Comparison of ENCODE assay signal across 11 cellular contexts in genomic region chr6:53119772-53120409, GRCh38. TPM values are rescaled to one million over a fixed set of nuclear protein-coding genes. Genes with fewer than 3 reads are reported as not detected.
DNase-seq lines count a peak whose midpoint lies in the region; ATAC-seq and TF ChIP-seq lines count a peak whose summit lies in the region.
"Had no signal": no experiment of that assay in that cellular context is flagged by ENCODE, and none has a peak within 500 bp of the region (broad histone marks: within the 10 kb centered on the region; RNA-seq: fewer than 3 reads in every experiment).

No MANE protein-coding gene starts in this region.

- peak overlapping the region; percentile 88 for H3K27ac ChIP-seq in C4-2B
- H3K27ac ChIP-seq in brain microvascular endothelial cell = no peak overlapping the region
- H3K27ac ChIP-seq in left lung = no peak overlapping the region
- H3K27ac ChIP-seq: coronary artery had no signal

- intact Hi-C loops in left lung (cut with DNase I) = no loop called here

- peak; percentile 24 for ATAC-seq in left lung

- TF ChIP-seq CTCF in C4-2B (conservative IDR thresholded peaks at IDR 0.05) (no peak), brain microvascular endothelial cell (IDR thresholded peaks at IDR 0.05; ENCODE audit: low read depth, low read length, missing control alignments) (no peak), left lung (IDR thresholded peaks at IDR 0.05) (no peak)

- no peak overlapping the region for H3K4me3 ChIP-seq in brain microvascular endothelial cell (ENCODE audit: low read depth, low read length)
- H3K4me3 ChIP-seq in left lung = no peak overlapping the region
- H3K4me3 ChIP-seq: coronary artery had no signal

- no peaks in the 10 kb centered on the region for H3K4me1 ChIP-seq in left lung

- no peaks in the 10 kb centered on the region for H3K9me3 ChIP-seq in left lung

- DNase-seq in MV-4-11 (lab: John Stamatoyannopoulos, UW) = peak; percentile 14
- DNase-seq in brain microvascular endothelial cell = peak; percentile 57
- no peak for DNase-seq in left lung
- no peak for DNase-seq in activated CD8-positive, alpha-beta memory T cell treated with anti-CD3 and anti-CD28 coated beads for 24 hours
- DNase-seq in cerebellar cortex (ENCODE audit: low spot score) = no peak
- DNase-seq in stimulated activated CD4-positive, alpha-beta T cell treated with anti-CD3 and anti-CD28 coated beads, Interleukin-2, amount 100 ng/mL, for 48 hours = no peak
- DNase-seq in SIG-M5 treated with dmso at 0.1 percent for 504 hours (lab: John Stamatoyannopoulos, UW; ENCODE audit: unreplicated experiment) = no peak
- DNase-seq: activated CD4-positive, alpha-beta memory T cell treated with anti-CD3 and anti-CD28 coated beads, Interleukin-2, amount 10 ng/mL, durations not matched to agents 7 days and 5 days; DND-41 had no signal

- H3K27me3 ChIP-seq in brain microvascular endothelial cell (replicated peaks) = no peaks in the 10 kb centered on the region
- no peaks in the 10 kb centered on the region for H3K27me3 ChIP-seq in left lung

- no peaks in the 10 kb centered on the region for H3K36me3 ChIP-seq in brain microvascular endothelial cell (replicated peaks)
- no peaks in the 10 kb centered on the region for H3K36me3 ChIP-seq in left lung

- in situ Hi-C loops in brain microvascular endothelial cell (cut with HindIII; ENCODE audit: low pct_ligation_motif_present, low sequenced_read_pairs) = no loop called here

RNA-seq across cellular contexts. Expression of gene GCM1, which starts 28.8 kb away (rescaled TPM):
- total RNA-seq in left lung = under 1 TPM in 1 of 2 donors, not detected in 1; 0.18 TPM

RNA-seq across cellular contexts. Expression of gene FBXO9, which starts 54.7 kb away (rescaled TPM):
- total RNA-seq in left lung = 100 to 1,000 TPM in 1 of 2 donors, 10 to 100 TPM in 1; 77.6 to 111 TPM

RNA-seq across cellular contexts. Expression of gene CILK1, which starts 58.3 kb away (rescaled TPM):
- total RNA-seq in left lung = 10 to 100 TPM; 12.3 to 13.7 TPM

Comparison
In these comparisons a context has a peak if more than half of its experiments do, and no peak if none do; other contexts are left out.
1. DNase-seq: peak in MV-4-11 (single experiment) and brain microvascular endothelial cell (single experiment); none in left lung (0 of 2), activated CD8-positive, alpha-beta memory T cell treated with anti-CD3 and anti-CD28 coated beads for 24 hours (single experiment), cerebellar cortex (single experiment), stimulated activated CD4-positive, alpha-beta T cell treated with anti-CD3 and anti-CD28 coated beads, Interleukin-2, amount 100 ng/mL, for 48 hours (0 of 2) and SIG-M5 treated with dmso at 0.1 percent for 504 hours (single experiment).